8 cellular contexts compared by ENCODE assay signal in genomic region chr17:33964344-33964979, GRCh38.
DNase-seq lines count a peak whose midpoint lies in the region; ATAC-seq lines count a peak whose summit lies in the region.

No MANE protein-coding gene starts in this region.

- ATAC-seq in HG02623 (IDR thresholded peaks at IDR 0.05; ENCODE audit: unreplicated experiment) = peak; percentile 74

- in situ Hi-C loops in HAP-1 (cut with MboI; ENCODE audit: low sequenced_read_pairs) = no loop called here

- CTCF ChIA-PET in activated naive CD4-positive, alpha-beta T cell treated with anti-CD3 and anti-CD28 coated beads, Interleukin-2, amount 10 ng/mL, durations not matched to agents 7 days and 5 days (lab: Charles Lee) = interaction anchor here (0.7 to 1.8 kb wide), 2 partner anchors 20 to 184 kb away, joined by 3 to 4 read pairs; no protein-coding TSS in a partner anchor

- H3K4me1 Mint-ChIP-seq in activated naive CD4-positive, alpha-beta T cell treated with anti-CD3 and anti-CD28 coated beads, Interleukin-2, amount 10 ng/mL, durations not matched to agents 7 days and 5 days = peaks cover 51% of the 10 kb centered on the region
- peaks cover 26% of the 10 kb centered on the region for H3K4me1 Mint-ChIP-seq in activated T-cell treated with anti-CD3 and anti-CD28 coated beads, Interleukin-2, amount 50 U/mL, for 24 hours (ENCODE audit: low read depth)

- DNase-seq in activated naive CD4-positive, alpha-beta T cell treated with anti-CD3 and anti-CD28 coated beads, Interleukin-2, amount 10 ng/mL, durations not matched to agents 7 days and 5 days = peak; percentile 57
- no peak for DNase-seq in activated naive CD4-positive, alpha-beta T cell treated with Interleukin-2 at 50 U/mL for 16 hours
- DNase-seq in NAMALWA (ENCODE audit: low spot score) (peak; percentile 62), iPS-NIHi7 (ENCODE audit: extremely low spot score) (peak; percentile 52), COLO829 (ENCODE audit: low spot score) (no peak), HAP-1 (ENCODE audit: low spot score in 2 of 2) (no peak)
- DNase-seq in activated T-cell treated with anti-CD3 and anti-CD28 coated beads, Interleukin-2, amount 50 U/mL, for 24 hours = no peak

- H3K36me3 Mint-ChIP-seq in activated naive CD4-positive, alpha-beta T cell treated with anti-CD3 and anti-CD28 coated beads, Interleukin-2, amount 10 ng/mL, durations not matched to agents 7 days and 5 days = peaks cover 3% of the 10 kb centered on the region
- no peaks in the 10 kb centered on the region for H3K36me3 Mint-ChIP-seq in activated T-cell treated with anti-CD3 and anti-CD28 coated beads, Interleukin-2, amount 50 U/mL, for 24 hours (ENCODE audit: low read depth)

- H3K9me3 ChIP-seq in HAP-1 = no peaks in the 10 kb centered on the region

- no peaks in the 10 kb centered on the region for H3K36me3 ChIP-seq in HAP-1 (replicated peaks)

- H3K27me3 ChIP-seq in HAP-1 (ENCODE audit: low read depth) = no peaks in the 10 kb centered on the region

- peaks cover 29% of the 10 kb centered on the region for H3K27me3 Mint-ChIP-seq in activated naive CD4-positive, alpha-beta T cell treated with anti-CD3 and anti-CD28 coated beads, Interleukin-2, amount 10 ng/mL, durations not matched to agents 7 days and 5 days
- peaks cover 21% of the 10 kb centered on the region for H3K27me3 Mint-ChIP-seq in activated T-cell treated with anti-CD3 and anti-CD28 coated beads, Interleukin-2, amount 50 U/mL, for 24 hours

- peaks cover 6% of the 10 kb centered on the region for H3K9me3 Mint-ChIP-seq in activated naive CD4-positive, alpha-beta T cell treated with anti-CD3 and anti-CD28 coated beads, Interleukin-2, amount 10 ng/mL, durations not matched to agents 7 days and 5 days
- no peaks in the 10 kb centered on the region for H3K9me3 Mint-ChIP-seq in activated T-cell treated with anti-CD3 and anti-CD28 coated beads, Interleukin-2, amount 50 U/mL, for 24 hours

- H3K4me3 ChIP-seq in HAP-1 = no peak overlapping the region

- peak overlapping the region; percentile 5 for H3K4me3 Mint-ChIP-seq in activated naive CD4-positive, alpha-beta T cell treated with anti-CD3 and anti-CD28 coated beads, Interleukin-2, amount 10 ng/mL, durations not matched to agents 7 days and 5 days
- no peak overlapping the region for H3K4me3 Mint-ChIP-seq in activated T-cell treated with anti-CD3 and anti-CD28 coated beads, Interleukin-2, amount 50 U/mL, for 24 hours

- peak overlapping the region; percentile 76 for H3K27ac Mint-ChIP-seq in activated naive CD4-positive, alpha-beta T cell treated with anti-CD3 and anti-CD28 coated beads, Interleukin-2, amount 10 ng/mL, durations not matched to agents 7 days and 5 days
- no peak overlapping the region for H3K27ac Mint-ChIP-seq in activated T-cell treated with anti-CD3 and anti-CD28 coated beads, Interleukin-2, amount 50 U/mL, for 24 hours

- H3K4me1 ChIP-seq in HAP-1 = no peaks in the 10 kb centered on the region

Comparison
In these comparisons a context has a peak if more than half of its experiments do, and no peak if none do; other contexts are left out.
1. DNase-seq: peak in activated naive CD4-positive, alpha-beta T cell treated with anti-CD3 and anti-CD28 coated beads, Interleukin-2, amount 10 ng/mL, durations not matched to agents 7 days and 5 days (single experiment), NAMALWA (single experiment) and iPS-NIHi7 (single experiment); none in activated naive CD4-positive, alpha-beta T cell treated with Interleukin-2 at 50 U/mL for 16 hours (single experiment), COLO829 (single experiment), activated T-cell treated with anti-CD3 and anti-CD28 coated beads, Interleukin-2, amount 50 U/mL, for 24 hours (single experiment) and HAP-1 (0 of 2).